Comparison of ENCODE assay signal across 1 cellular context in the genomic region with DNA sequence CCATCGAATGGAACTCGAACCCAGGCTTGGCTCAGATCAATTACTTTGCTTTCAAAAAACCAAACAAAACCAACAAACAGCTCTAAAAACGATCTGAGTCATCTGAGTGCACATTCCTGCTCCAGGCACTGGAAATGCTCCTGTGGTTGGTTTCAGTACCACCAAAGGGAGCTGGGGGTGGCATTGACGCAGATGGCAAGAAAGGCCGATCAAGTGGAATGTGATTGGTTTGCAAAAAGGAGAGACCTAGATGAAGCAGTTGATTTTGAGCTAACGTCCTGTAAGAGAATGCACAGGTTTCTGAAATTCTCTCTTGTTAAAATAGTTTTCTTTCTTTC.
TF ChIP-seq lines count a peak whose summit lies in the region.

No MANE protein-coding gene starts in this region.

TF ChIP-seq in IMR-90, 13 proteins besides CTCF, POLR2A, EP300 and RAD21 (continued from another document):
- TF ChIP-seq, protein P1, sequence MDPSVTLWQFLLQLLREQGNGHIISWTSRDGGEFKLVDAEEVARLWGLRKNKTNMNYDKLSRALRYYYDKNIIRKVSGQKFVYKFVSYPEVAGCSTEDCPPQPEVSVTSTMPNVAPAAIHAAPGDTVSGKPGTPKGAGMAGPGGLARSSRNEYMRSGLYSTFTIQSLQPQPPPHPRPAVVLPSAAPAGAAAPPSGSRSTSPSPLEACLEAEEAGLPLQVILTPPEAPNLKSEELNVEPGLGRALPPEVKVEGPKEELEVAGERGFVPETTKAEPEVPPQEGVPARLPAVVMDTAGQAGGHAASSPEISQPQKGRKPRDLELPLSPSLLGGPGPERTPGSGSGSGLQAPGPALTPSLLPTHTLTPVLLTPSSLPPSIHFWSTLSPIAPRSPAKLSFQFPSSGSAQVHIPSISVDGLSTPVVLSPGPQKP (IDR thresholded peaks at IDR 0.05; ENCODE audit: borderline replicate concordance, low read depth, low read length): no peak
- TF ChIP-seq MAZ (IDR thresholded peaks at IDR 0.05; ENCODE audit: borderline replicate concordance, low read depth, low read length) (no peak), CEBPB (IDR thresholded peaks at IDR 0.05; ENCODE audit: low read depth, low read length) (no peak), RFX5 (IDR thresholded peaks at IDR 0.05; ENCODE audit: low read depth, low read length) (no peak), MAFK (IDR thresholded peaks at IDR 0.05; ENCODE audit: low read depth, low read length) (no peak), MXI1 (IDR thresholded peaks at IDR 0.05; ENCODE audit: borderline replicate concordance, low read depth, low read length) (no peak), FOS (IDR thresholded peaks at IDR 0.05; ENCODE audit: low read depth, low read length) (no peak), SMC3 (IDR thresholded peaks at IDR 0.05; ENCODE audit: low read depth, low read length) (no peak)
- TF ChIP-seq, protein P2, sequence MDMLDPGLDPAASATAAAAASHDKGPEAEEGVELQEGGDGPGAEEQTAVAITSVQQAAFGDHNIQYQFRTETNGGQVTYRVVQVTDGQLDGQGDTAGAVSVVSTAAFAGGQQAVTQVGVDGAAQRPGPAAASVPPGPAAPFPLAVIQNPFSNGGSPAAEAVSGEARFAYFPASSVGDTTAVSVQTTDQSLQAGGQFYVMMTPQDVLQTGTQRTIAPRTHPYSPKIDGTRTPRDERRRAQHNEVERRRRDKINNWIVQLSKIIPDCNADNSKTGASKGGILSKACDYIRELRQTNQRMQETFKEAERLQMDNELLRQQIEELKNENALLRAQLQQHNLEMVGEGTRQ (IDR thresholded peaks at IDR 0.05; ENCODE audit: low read depth, low read length): no peak
